In the genomic region with DNA sequence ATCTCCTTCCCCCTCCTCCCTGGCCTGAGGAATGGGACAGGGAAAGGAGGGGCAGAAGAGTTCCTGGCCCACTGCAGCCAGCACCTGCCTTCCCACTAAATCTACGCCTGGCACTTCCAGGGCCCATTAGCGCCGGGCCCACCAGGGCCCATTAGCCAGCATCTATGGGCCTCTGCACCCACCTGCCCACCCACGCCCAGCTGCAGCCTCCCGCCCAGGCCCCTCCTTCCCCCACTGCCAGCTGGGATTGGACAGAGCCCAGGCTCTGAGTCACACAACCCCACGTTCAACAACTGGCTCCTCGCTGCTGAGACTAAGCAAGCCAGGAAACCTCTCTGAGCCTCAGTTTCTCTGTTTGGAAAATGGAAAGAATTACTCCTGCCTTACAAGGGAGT, we compare ENCODE assay signal across 12 cellular contexts. TPM values are rescaled to one million over a fixed set of nuclear protein-coding genes. Genes with fewer than 3 reads are reported as not detected.
DNase-seq lines count a peak whose midpoint lies in the region; ATAC-seq, FAIRE-seq and TF ChIP-seq lines count a peak whose summit lies in the region.
"Had no signal": no experiment of that assay in that cellular context is flagged by ENCODE, and none has a peak within 500 bp of the region (broad histone marks: within the 10 kb centered on the region; RNA-seq: fewer than 3 reads in every experiment).

No MANE protein-coding gene starts in this region.

- ATAC-seq in HG02973 (IDR thresholded peaks at IDR 0.05; ENCODE audit: unreplicated experiment), result no peak
- ATAC-seq: left ventricle myocardium superior had no signal

- in situ Hi-C loops in astrocyte of the cerebellum (cut with HindIII; ENCODE audit: low sequenced_read_pairs), result no loop called here

- H3K27ac Mint-ChIP-seq in nephron progenitor cell, result no peak overlapping the region

- intact Hi-C loops in kidney (cut with DNase I), result no loop called here

- DNase-seq in AG20443 (ENCODE audit: low spot score) (peak; percentile 86), LHCN-M2 (ENCODE audit: low read depth) (peak; percentile 40), astrocyte of the cerebellum (ENCODE audit: low read depth) (peak; percentile 28), kidney (no peak), midbrain (lab: John Stamatoyannopoulos, UW) (no peak), nephron progenitor cell (no peak), GM19239 (ENCODE audit: insufficient read length, low spot score) (no peak)
- DNase-seq: activated T-cell treated with anti-CD3 and anti-CD28 coated beads, Interleukin-2, amount 50 U/mL, for 4 hours; left ventricle myocardium superior had no signal

- H3K4me1 Mint-ChIP-seq in nephron progenitor cell, result peaks cover 37% of the 10 kb centered on the region

- peak overlapping the region in 1 of 2 donors; percentile 43 for H3K9ac ChIP-seq in kidney (ENCODE audit: low read length in 2 of 2)

- FAIRE-seq in kidney (lab: Jason Lieb, UNC), result no peak
- no peak for FAIRE-seq in GM19239 (lab: Jason Lieb, UNC)

- peaks cover 98% of the 10 kb centered on the region for H3K27me3 Mint-ChIP-seq in nephron progenitor cell (ENCODE audit: low read depth, poor library complexity)

- no peaks in the 10 kb centered on the region for H3K9me3 ChIP-seq in kidney (ENCODE audit: control insufficient read depth in 1 of 2, low read length in 2 of 2)
- H3K9me3 ChIP-seq: Peyer's patch, thoracic aorta had no signal

- no peaks in the 10 kb centered on the region for H3K36me3 Mint-ChIP-seq in nephron progenitor cell (ENCODE audit: low read depth)

- peak overlapping the region; percentile 27 to 60 for H3K27ac ChIP-seq in kidney (ENCODE audit: low read depth in 2 of 2, low read length in 2 of 2)
- H3K27ac ChIP-seq: Peyer's patch, thoracic aorta had no signal

- peaks cover 5% of the 10 kb centered on the region for H3K9me3 Mint-ChIP-seq in nephron progenitor cell
- H3K9me3 Mint-ChIP-seq: activated T-cell treated with anti-CD3 and anti-CD28 coated beads, Interleukin-2, amount 50 U/mL, for 4 hours had no signal

- H3K4me3 Mint-ChIP-seq in nephron progenitor cell, result no peak overlapping the region
- H3K4me3 Mint-ChIP-seq: activated T-cell treated with anti-CD3 and anti-CD28 coated beads, Interleukin-2, amount 50 U/mL, for 4 hours had no signal

- H3K36me3 ChIP-seq in kidney (ENCODE audit: control insufficient read depth in 1 of 2, insufficient read depth in 2 of 2, low read length in 2 of 2), result no peaks in the 10 kb centered on the region
- H3K36me3 ChIP-seq: Peyer's patch, thoracic aorta had no signal

- H3K4me3 ChIP-seq in astrocyte of the cerebellum (ENCODE audit: low read depth, low read length), result no peak overlapping the region
- H3K4me3 ChIP-seq in kidney (ENCODE audit: low read length in 2 of 2), result peak overlapping the region; percentile 34 to 49
- H3K4me3 ChIP-seq: Peyer's patch, thoracic aorta had no signal

- H3K4me1 ChIP-seq in kidney (ENCODE audit: control insufficient read depth in 1 of 2, insufficient read depth in 1 of 2, low read depth in 1 of 2, low read length in 2 of 2), result peaks cover 6 to 8% of the 10 kb centered on the region in 2 donors

- TF ChIP-seq CTCF in astrocyte of the cerebellum (IDR thresholded peaks at IDR 0.05; ENCODE audit: low read depth, low read length, missing control alignments) (no peak), kidney (IDR thresholded peaks at IDR 0.05; ENCODE audit: borderline replicate concordance, extremely low read depth, insufficient read depth) (no peak), nephron progenitor cell (IDR thresholded peaks at IDR 0.05) (no peak)

RNA-seq across cellular contexts. Expression of gene CYTH4, which starts 48.7 kb away (rescaled TPM):
- not detected in 2 replicates for total RNA-seq in LHCN-M2 (2014; rRNA removed)
- polyA plus RNA-seq in LHCN-M2 (2012), result not detected
- 30.2 TPM for total RNA-seq in kidney
- polyA plus RNA-seq in kidney (ENCODE audit: insufficient read depth, low read depth, low replicate concordance), result 1.9 TPM

Comparison
In these comparisons a context has a peak if more than half of its experiments do, and no peak if none do; other contexts are left out.
1. DNase-seq: peak in AG20443 (single experiment), LHCN-M2 (single experiment) and astrocyte of the cerebellum (single experiment); none in kidney (single experiment), midbrain (single experiment), nephron progenitor cell (single experiment) and GM19239 (single experiment).
2. RNA of gene CYTH4, which starts 48.7 kb away (total RNA-seq): 30.2 TPM in kidney (single experiment); not detected in LHCN-M2; every median in the first group is over 10 times any median in the second.